In the genomic region with DNA sequence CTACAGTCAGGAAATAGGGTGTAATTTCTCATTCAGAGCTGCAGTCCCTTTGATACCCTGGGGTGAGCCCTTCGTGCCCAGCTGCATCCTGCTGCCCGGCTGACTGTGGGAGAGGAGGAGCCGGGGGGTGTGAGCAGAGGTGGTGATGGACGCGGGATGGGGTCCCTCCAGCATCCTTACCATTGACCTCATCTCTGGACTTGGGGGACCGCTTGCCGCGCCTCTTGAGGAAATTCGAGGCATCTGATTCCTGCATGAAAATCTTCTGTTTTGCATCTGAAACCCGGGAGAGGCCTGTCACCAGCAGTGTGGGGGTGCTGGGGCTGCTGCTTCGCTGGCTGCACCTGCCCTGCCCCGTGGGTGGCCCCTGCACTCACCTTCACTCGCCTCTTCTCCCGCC, we compare ENCODE assay signal across 28 cellular contexts. TPM values are rescaled to one million over a fixed set of nuclear protein-coding genes. Genes with fewer than 3 reads are reported as not detected.
"Had no signal": no experiment of that assay in that cellular context is flagged by ENCODE, and none has a peak within 500 bp of the region (broad histone marks: within the 10 kb centered on the region; RNA-seq: fewer than 3 reads in every experiment).

No MANE protein-coding gene starts in this region.

- H3K9me3 Mint-ChIP-seq: naive thymus-derived CD4-positive, alpha-beta T cell; nephron progenitor cell; stimulated activated naive B cell treated with anti-CD40 and anti-IgM and Interleukin-4, amounts not matched to agents 10 μg/mL and 1 μg/mL and 100 μg/mL, for 72 hours; stimulated activated naive CD8-positive, alpha-beta T cell treated with anti-CD3 and anti-CD28 coated beads, Interleukin-15, amount 100 ng/mL, for 72 hours had no signal

- H3K9me3 ChIP-seq: spleen, thoracic aorta, transverse colon had no signal

- ATAC-seq: left colon; left ventricle myocardium superior; naive thymus-derived CD4-positive, alpha-beta T cell; sciatic nerve; stimulated activated naive B cell treated with anti-CD40 and anti-IgM and Interleukin-4, amounts not matched to agents 10 μg/mL and 1 μg/mL and 100 μg/mL, for 72 hours; stimulated activated naive CD8-positive, alpha-beta T cell treated with anti-CD3 and anti-CD28 coated beads, Interleukin-15, amount 100 ng/mL, for 72 hours had no signal

- H3K36me3 Mint-ChIP-seq: naive thymus-derived CD4-positive, alpha-beta T cell; stimulated activated naive B cell treated with anti-CD40 and anti-IgM and Interleukin-4, amounts not matched to agents 10 μg/mL and 1 μg/mL and 100 μg/mL, for 72 hours had no signal

- H3K27ac Mint-ChIP-seq: nephron progenitor cell; stimulated activated naive B cell treated with anti-CD40 and anti-IgM and Interleukin-4, amounts not matched to agents 10 μg/mL and 1 μg/mL and 100 μg/mL, for 72 hours; stimulated activated naive CD8-positive, alpha-beta T cell treated with anti-CD3 and anti-CD28 coated beads, Interleukin-15, amount 100 ng/mL, for 72 hours had no signal

- H3K4me3 Mint-ChIP-seq: naive thymus-derived CD4-positive, alpha-beta T cell; nephron progenitor cell; stimulated activated naive B cell treated with anti-CD40 and anti-IgM and Interleukin-4, amounts not matched to agents 10 μg/mL and 1 μg/mL and 100 μg/mL, for 72 hours; stimulated activated naive CD8-positive, alpha-beta T cell treated with anti-CD3 and anti-CD28 coated beads, Interleukin-15, amount 100 ng/mL, for 72 hours had no signal

- DNase-seq: effector CD4-positive, alpha-beta T cell; foreskin melanocyte; hippocampal formation; left colon; left ventricle myocardium superior; mesendoderm; naive thymus-derived CD4-positive, alpha-beta T cell; nephron progenitor cell; posterior cingulate gyrus; spleen; stimulated activated CD4-positive, alpha-beta T cell treated with anti-CD3 and anti-CD28 coated beads, Interleukin-15, amount 100 ng/mL, for 24 hours; stimulated activated CD4-positive, alpha-beta T cell treated with anti-CD3 and anti-CD28 coated beads, Interleukin-1b, Interleukin-23, amount 100 ng/mL, for 48 hours; stimulated activated CD4-positive, alpha-beta T cell treated with anti-CD3 and anti-CD28 coated beads, Interleukin-4, amount 100 ng/mL, for 24 hours; stimulated activated naive B cell treated with anti-CD40 and anti-IgM and Interleukin-4, amounts not matched to agents 10 μg/mL and 1 μg/mL and 100 μg/mL, for 72 hours; stimulated activated naive CD8-positive, alpha-beta T cell treated with anti-CD3 and anti-CD28 coated beads, Interleukin-15, amount 100 ng/mL, for 72 hours; transverse colon had no signal

- H3K4me1 Mint-ChIP-seq: naive thymus-derived CD4-positive, alpha-beta T cell; stimulated activated naive B cell treated with anti-CD40 and anti-IgM and Interleukin-4, amounts not matched to agents 10 μg/mL and 1 μg/mL and 100 μg/mL, for 72 hours; stimulated activated naive CD8-positive, alpha-beta T cell treated with anti-CD3 and anti-CD28 coated beads, Interleukin-15, amount 100 ng/mL, for 72 hours had no signal

- H3K4me3 ChIP-seq: coronary artery, spleen, thoracic aorta, transverse colon had no signal

- H3K4me1 ChIP-seq: spleen, transverse colon had no signal

- H3K27ac ChIP-seq: coronary artery, spleen, thoracic aorta, transverse colon had no signal

- H3K36me3 ChIP-seq: spleen, thoracic aorta, transverse colon had no signal

RNA-seq across cellular contexts. Expression of a gene that starts 0.8 kb away (rescaled TPM):
- total RNA-seq: dermis microvascular lymphatic vessel endothelial cell; kidney epithelial cell; left colon; left ventricle myocardium superior; lung microvascular endothelial cell; mononuclear cell; naive thymus-derived CD4-positive, alpha-beta T cell; osteocyte; pulmonary artery endothelial cell; sciatic nerve; spleen; subcutaneous adipose tissue; thoracic aorta; transverse colon; urinary bladder had no signal
- polyA plus RNA-seq: esophagus; naive thymus-derived CD4-positive, alpha-beta T cell; spleen; urinary bladder had no signal
